Comparison of ENCODE assay signal across 27 cellular contexts in the genomic region with DNA sequence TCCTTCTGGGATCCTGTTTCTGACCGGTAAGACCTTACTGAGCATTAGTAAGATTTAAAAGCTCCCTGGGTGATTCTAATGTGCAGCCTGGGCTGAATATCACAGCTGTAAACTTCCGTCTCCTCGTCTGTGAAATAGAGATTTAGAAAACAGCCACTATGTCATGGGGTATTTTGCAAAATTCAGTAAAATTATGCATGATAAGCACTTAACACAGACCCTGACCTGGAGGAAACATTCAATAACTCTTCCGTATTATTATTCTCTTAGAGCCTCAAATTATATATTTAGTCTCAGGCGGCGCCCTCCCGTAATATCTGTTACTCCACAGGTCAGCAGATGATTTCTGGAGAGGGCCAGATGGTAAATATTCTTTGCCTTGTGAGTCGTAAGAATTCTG. TPM values are rescaled to one million over a fixed set of nuclear protein-coding genes. Genes with fewer than 3 reads are reported as not detected.
DNase-seq lines count a peak whose midpoint lies in the region; ATAC-seq, FAIRE-seq and TF ChIP-seq lines count a peak whose summit lies in the region.
"Had no signal": no experiment of that assay in that cellular context is flagged by ENCODE, and none has a peak within 500 bp of the region (broad histone marks: within the 10 kb centered on the region; RNA-seq: fewer than 3 reads in every experiment).

No MANE protein-coding gene starts in this region.

- peaks cover 26% of the 10 kb centered on the region for H3K4me1 Mint-ChIP-seq in nephron
- H3K4me1 Mint-ChIP-seq in activated CD8-positive, alpha-beta memory T cell treated with anti-CD3 and anti-CD28 coated beads, Interleukin-2, amount 10 ng/mL, durations not matched to agents 7 days and 5 days = no peaks in the 10 kb centered on the region
- H3K4me1 Mint-ChIP-seq: IgD-negative memory B cell had no signal

- H3K79me2 ChIP-seq in HepG2 (ENCODE audit: insufficient read depth, low read length) (no peaks in the 10 kb centered on the region), K562 (ENCODE audit: control insufficient read depth, insufficient read depth, low read length) (no peaks in the 10 kb centered on the region)

- over 99% methylated on average over 8 of the region's 8 CpGs for WGBS in HepG2 (ENCODE audit: low lambda C conversion rate)
- WGBS in right lobe of liver (ENCODE audit: insufficient coverage, low coverage, low lambda C conversion rate, missing lambda C conversion rate) = 89% methylated on average over 7 of the region's 8 CpGs
- 1% methylated on average over 8 of the region's 8 CpGs for WGBS in K562 (ENCODE audit: insufficient coverage, low coverage, missing lambda C conversion rate)
- 80% methylated on average over 8 of the region's 8 CpGs for WGBS in lower leg skin, 2 donors

- H3K9me3 ChIP-seq in HepG2 (ENCODE audit: low read length) (no peaks in the 10 kb centered on the region), right lobe of liver (no peaks in the 10 kb centered on the region), K562 (replicated peaks; ENCODE audit: control insufficient read depth, insufficient read depth, low read depth, low read length) (no peaks in the 10 kb centered on the region)
- H3K9me3 ChIP-seq: BLaER1 treated with 17β-estradiol and CSF1 and Interleukin-3, amounts not matched to agents 10 nM and 100 nM; SJSA1 had no signal

- peaks cover 7 to 29% of the 10 kb centered on the region in 2 experiments; a peak in 4 of 5 replicates for H3K36me3 ChIP-seq in HepG2 (replicated peaks in 1 of 2; ENCODE audit: control insufficient read depth in 1 of 2, insufficient read depth in 2 of 2, low read length in 2 of 2)
- H3K36me3 ChIP-seq in right lobe of liver = peaks cover 0 to 10% (median 0%) of the 10 kb centered on the region in 4 donors
- no peaks in the 10 kb centered on the region for H3K36me3 ChIP-seq in K562 (ENCODE audit: control insufficient read depth, insufficient read depth, low read length)

- no peak for TF ChIP-seq CTCF in HepG2 (CRISPR knock-in tag; IDR thresholded peaks at IDR 0.05)
- TF ChIP-seq CTCF in right lobe of liver (IDR thresholded peaks at IDR 0.05) = no peak
- no peak for TF ChIP-seq CTCF in K562 (IDR thresholded peaks at IDR 0.05 in 2 of 3, conservative IDR thresholded peaks at IDR 0.05 in 1 of 3; ENCODE audit: insufficient read depth in 2 of 3, low read depth in 1 of 3, low read length in 3 of 3)
- TF ChIP-seq CTCF in nephron (IDR thresholded peaks at IDR 0.05; ENCODE audit: unreplicated experiment in 3 of 3) = no peak
- TF ChIP-seq CTCF in lower leg skin (IDR thresholded peaks at IDR 0.05) = no peak

- H2AFZ ChIP-seq in HepG2 (ENCODE audit: low read length) (no peak overlapping the region), K562 (ENCODE audit: low read depth, low read length) (no peak overlapping the region)
- H2AFZ ChIP-seq: PC-9 had no signal

- no peak overlapping the region for H3K4me3 ChIP-seq in HepG2 (replicated peaks in 1 of 3; ENCODE audit: insufficient read depth in 1 of 3, low read depth in 2 of 3, low read length in 3 of 3)
- no peak overlapping the region for H3K4me3 ChIP-seq in right lobe of liver
- no peak overlapping the region for H3K4me3 ChIP-seq in K562
- no peak overlapping the region for H3K4me3 ChIP-seq in lower leg skin (ENCODE audit: low read depth, poor library complexity, severe bottlenecking)
- H3K4me3 ChIP-seq: BLaER1 treated with 17β-estradiol and CSF1 and Interleukin-3, amounts not matched to agents 10 nM and 100 nM; PC-9; SJSA1 had no signal

- BruUV-seq in HepG2 (replicated peaks; lab: Mats Ljungman, UMichigan) (no TSS peak), K562 (replicated peaks; lab: Mats Ljungman, UMichigan) (no TSS peak)

- no peak overlapping the region for H3K27ac ChIP-seq in HepG2 (ENCODE audit: extremely low read length, insufficient read depth, low read length)
- H3K27ac ChIP-seq in right lobe of liver = no peak overlapping the region
- H3K27ac ChIP-seq in K562 (ENCODE audit: extremely low read depth, low read depth, low read length) = no peak overlapping the region
- H3K27ac ChIP-seq: BLaER1 treated with 17β-estradiol and CSF1 and Interleukin-3, amounts not matched to agents 10 nM and 100 nM; PC-9; SJSA1 had no signal

- ATAC-seq in HepG2 (no peak), right lobe of liver (no peak), K562 (no peak)
- ATAC-seq in activated CD8-positive, alpha-beta memory T cell treated with anti-CD3 and anti-CD28 coated beads, Interleukin-2, amount 10 ng/mL, durations not matched to agents 7 days and 5 days = no peak

- no peak for DNase-seq in HepG2 (ENCODE audit: low spot score)
- no peak for DNase-seq in right lobe of liver
- DNase-seq in K562 (ENCODE audit: extremely low read depth in 1 of 4, low spot score in 3 of 4) = no peak
- no peak for DNase-seq in NOMO-1 treated with DMSO at 0.1 percent for 48 hours (lab: John Stamatoyannopoulos, UW; ENCODE audit: unreplicated experiment)
- no peak for DNase-seq in pons (ENCODE audit: low spot score)
- no peak for DNase-seq in lower leg skin (ENCODE audit: low spot score in 2 of 2)
- DNase-seq in activated CD8-positive, alpha-beta memory T cell treated with anti-CD3 and anti-CD28 coated beads, Interleukin-2, amount 10 ng/mL, durations not matched to agents 7 days and 5 days = no peak
- DNase-seq: AML-193; CD4-positive, alpha-beta T cell; HCEC 1CT; NCI-H1092; NCI-H1417 treated with DMSO at 0.1 percent for 48 hours; NCI-H1694 treated with DMSO at 0.1 percent for 48 hours; NCI-H2081; NCI-H446; NCI-H524 treated with DMSO at 0.1 percent for 48 hours; NCI-H82; NK-92 treated with Interleukin-12 subunit alpha and Interleukin-12 subunit beta, amount 100 ng/mL, for 24 hours; PC-9 had no signal

- H4K20me1 ChIP-seq in HepG2 (ENCODE audit: insufficient read depth, low read length) (no peaks in the 10 kb centered on the region), K562 (replicated peaks; ENCODE audit: control insufficient read depth, insufficient read depth, low read length) (no peaks in the 10 kb centered on the region)
- H4K20me1 ChIP-seq: BLaER1 treated with 17β-estradiol and CSF1 and Interleukin-3, amounts not matched to agents 10 nM and 100 nM had no signal

- POLR2A ChIA-PET in HepG2 (lab: Yijun Ruan, JAX) = no interaction called here
- POLR2A ChIA-PET in K562 (lab: Yijun Ruan, JAX) = no interaction called here

- intact Hi-C loops in HepG2 (cut with micrococcal nuclease; ENCODE audit: unreplicated experiment) (no loop called here), right lobe of liver (cut with DNase I) (no loop called here), K562 (cut with micrococcal nuclease) (no loop called here), lower leg skin (cut with DNase I; ENCODE audit: low total_unique reads) (no loop called here)

- H3K4me3 Mint-ChIP-seq in nephron = no peak overlapping the region
- H3K4me3 Mint-ChIP-seq in activated CD8-positive, alpha-beta memory T cell treated with anti-CD3 and anti-CD28 coated beads, Interleukin-2, amount 10 ng/mL, durations not matched to agents 7 days and 5 days = no peak overlapping the region
- H3K4me3 Mint-ChIP-seq: CD4-positive, alpha-beta T cell; IgD-negative memory B cell had no signal

- H3K9ac ChIP-seq in HepG2 (ENCODE audit: insufficient read depth, low read depth, low read length) (no peak overlapping the region), K562 (ENCODE audit: insufficient read depth in 1 of 2, low read depth in 2 of 2, low read length in 2 of 2) (no peak overlapping the region)
- H3K9ac ChIP-seq: BLaER1 treated with 17β-estradiol and CSF1 and Interleukin-3, amounts not matched to agents 10 nM and 100 nM had no signal

- H3K4me1 ChIP-seq in HepG2 (ENCODE audit: insufficient read depth, low read length) (no peaks in the 10 kb centered on the region), right lobe of liver (no peaks in the 10 kb centered on the region), K562 (replicated peaks in 1 of 2; ENCODE audit: control insufficient read depth in 2 of 2, insufficient read depth in 2 of 2, low read length in 2 of 2) (no peaks in the 10 kb centered on the region; a peak in 1 of 5 replicates)
- H3K4me1 ChIP-seq: BLaER1 treated with 17β-estradiol and CSF1 and Interleukin-3, amounts not matched to agents 10 nM and 100 nM; SJSA1 had no signal

- no peak for TF ChIP-seq RAD21 in HepG2 (CRISPR knock-in tag; IDR thresholded peaks at IDR 0.05)
- no peak for TF ChIP-seq RAD21 in K562 (CRISPR knock-in tag; conservative IDR thresholded peaks at IDR 0.05 in 1 of 2, IDR thresholded peaks at IDR 0.05 in 1 of 2)

- in situ Hi-C loops in HepG2 (cut with HindIII; ENCODE audit: extremely low pct_ligation_motif_present, low pct_unique_long_range_greater_than_20kb) (no loop called here), K562 (cut with MboI) (no loop called here)

- CTCF ChIA-PET in HepG2 (lab: Yijun Ruan, JAX; ENCODE audit: low intra/inter-chr PET ratio, low total read pairs) = no interaction called here
- CTCF ChIA-PET in K562 (lab: Yijun Ruan, JAX; ENCODE audit: low intra/inter-chr PET ratio) = no interaction called here
- CTCF ChIA-PET in activated CD8-positive, alpha-beta memory T cell treated with anti-CD3 and anti-CD28 coated beads, Interleukin-2, amount 10 ng/mL, durations not matched to agents 7 days and 5 days (lab: Charles Lee) = no interaction called here

- H3K4me2 ChIP-seq in HepG2 (ENCODE audit: low read depth, low read length) (no peak overlapping the region), K562 (ENCODE audit: insufficient read depth, low read length) (no peak overlapping the region)
- H3K4me2 ChIP-seq: BLaER1 treated with 17β-estradiol and CSF1 and Interleukin-3, amounts not matched to agents 10 nM and 100 nM; PC-9 had no signal

- TF ChIP-seq POLR2A in HepG2 (IDR thresholded peaks at IDR 0.05; ENCODE audit: insufficient read depth in 1 of 2, low read depth in 2 of 2, low read length in 2 of 2) (no peak), right lobe of liver (IDR thresholded peaks at IDR 0.05) (no peak), K562 (conservative IDR thresholded peaks at IDR 0.05) (no peak), lower leg skin (IDR thresholded peaks at IDR 0.05) (no peak)

- no peak for TF ChIP-seq EP300 in HepG2 (IDR thresholded peaks at IDR 0.05; ENCODE audit: low read depth in 2 of 2, low read length in 2 of 2)
- no peak for TF ChIP-seq EP300 in HepG2 (CRISPR knock-in tag; IDR thresholded peaks at IDR 0.05; ENCODE audit: borderline replicate concordance)
- TF ChIP-seq EP300 in K562 (IDR thresholded peaks at IDR 0.05; ENCODE audit: low read length) = no peak

- FAIRE-seq in HepG2 (lab: Jason Lieb, UNC) = no peak
- no peak for FAIRE-seq in K562 (lab: Jason Lieb, UNC)
- FAIRE-seq: A204.1, D721Med, G401.6, H1 had no signal

- no peaks in the 10 kb centered on the region for H3K9me1 ChIP-seq in K562 (ENCODE audit: control insufficient read depth, insufficient read depth, low read length)

- no peaks in the 10 kb centered on the region for H3K27me3 Mint-ChIP-seq in nephron (ENCODE audit: low read depth)
- H3K27me3 Mint-ChIP-seq in activated CD8-positive, alpha-beta memory T cell treated with anti-CD3 and anti-CD28 coated beads, Interleukin-2, amount 10 ng/mL, durations not matched to agents 7 days and 5 days = peaks cover 12% of the 10 kb centered on the region
- H3K27me3 Mint-ChIP-seq: CD4-positive, alpha-beta T cell had no signal

- H3K36me3 Mint-ChIP-seq in nephron (ENCODE audit: low read depth) = peaks cover 5% of the 10 kb centered on the region
- H3K36me3 Mint-ChIP-seq in activated CD8-positive, alpha-beta memory T cell treated with anti-CD3 and anti-CD28 coated beads, Interleukin-2, amount 10 ng/mL, durations not matched to agents 7 days and 5 days = no peaks in the 10 kb centered on the region

- H3K27ac Mint-ChIP-seq in nephron = peak overlapping the region; percentile 75 to 85 (median 84)
- H3K27ac Mint-ChIP-seq in activated CD8-positive, alpha-beta memory T cell treated with anti-CD3 and anti-CD28 coated beads, Interleukin-2, amount 10 ng/mL, durations not matched to agents 7 days and 5 days = no peak overlapping the region
- H3K27ac Mint-ChIP-seq: CD4-positive, alpha-beta T cell had no signal

- no peaks in the 10 kb centered on the region for H3K9me3 Mint-ChIP-seq in nephron
- no peaks in the 10 kb centered on the region for H3K9me3 Mint-ChIP-seq in activated CD8-positive, alpha-beta memory T cell treated with anti-CD3 and anti-CD28 coated beads, Interleukin-2, amount 10 ng/mL, durations not matched to agents 7 days and 5 days (ENCODE audit: low read depth)
- H3K9me3 Mint-ChIP-seq: CD4-positive, alpha-beta T cell; IgD-negative memory B cell had no signal

- H3K27me3 ChIP-seq in HepG2 (ENCODE audit: control insufficient read depth in 1 of 2, insufficient read depth in 2 of 2, low read length in 2 of 2) = no peaks in the 10 kb centered on the region; a peak in 1 of 5 replicates
- no peaks in the 10 kb centered on the region for H3K27me3 ChIP-seq in right lobe of liver
- peaks cover 12 to 27% of the 10 kb centered on the region in 2 experiments for H3K27me3 ChIP-seq in K562 (ENCODE audit: control insufficient read depth in 2 of 2, insufficient read depth in 2 of 2, low read length in 2 of 2)
- H3K27me3 ChIP-seq: BLaER1 treated with 17β-estradiol and CSF1 and Interleukin-3, amounts not matched to agents 10 nM and 100 nM; SJSA1 had no signal

RNA-seq across cellular contexts. Expression of a gene that starts 39.3 kb away (rescaled TPM):
- total RNA-seq in HepG2 (2016; rRNA removed; fragmentation: Illumina TruSeq; extraction: Trizol) = 170 and 234 TPM in 2 replicates
- 347 and 378 TPM in 2 replicates for total RNA-seq in HepG2 (2016; cell fraction: cytosol; rRNA removed; fragmentation: Illumina TruSeq; extraction: Trizol; ENCODE audit: low read depth)
- total RNA-seq in HepG2 (2016; cell fraction: insoluble cytoplasmic fraction; rRNA removed; fragmentation: Illumina TruSeq; extraction: Trizol) = 169 and 246 TPM in 2 replicates
- total RNA-seq in HepG2 (2016; cell fraction: membrane; rRNA removed; fragmentation: Illumina TruSeq; extraction: Trizol) = 105 and 124 TPM in 2 replicates
- 78.0 and 91.8 TPM in 2 replicates for total RNA-seq in HepG2 (2016; cell fraction: nucleus; rRNA removed; fragmentation: Illumina TruSeq; extraction: Trizol)
- polyA plus RNA-seq in HepG2 (2011; rRNA removed) = 36.2 and 54.6 TPM in 2 replicates
- 17.7 and 23.7 TPM in 2 replicates for polyA plus RNA-seq in HepG2 (2011; cell fraction: cytosol; rRNA removed)
- 36.1 and 43.2 TPM in 2 replicates for polyA plus RNA-seq in HepG2 (2011; cell fraction: nucleus; rRNA removed)
- polyA plus RNA-seq in HepG2 (2012) = 54.2 and 68.7 TPM in 2 replicates
- polyA plus RNA-seq in HepG2 (2016; cell fraction: cytosol; fragmentation: Illumina TruSeq; extraction: Trizol; ENCODE audit: low read depth) = 10.9 and 12.8 TPM in 2 replicates
- 148 and 154 TPM in 2 replicates for polyA plus RNA-seq in HepG2 (2016; cell fraction: insoluble cytoplasmic fraction; fragmentation: Illumina TruSeq; extraction: Trizol; ENCODE audit: low read depth)
- polyA plus RNA-seq in HepG2 (2016; cell fraction: membrane; fragmentation: Illumina TruSeq; extraction: Trizol; ENCODE audit: low read depth) = 18.4 and 20.4 TPM in 2 replicates
- 93.6 and 93.7 TPM in 2 replicates for polyA plus RNA-seq in HepG2 (2016; cell fraction: nucleus; fragmentation: Illumina TruSeq; extraction: Trizol; ENCODE audit: insufficient read depth, low read depth)
- polyA minus RNA-seq in HepG2 (2011; rRNA and poly(A)+ RNA removed; ENCODE audit: low replicate concordance) = 9.9 and 30.3 TPM in 2 replicates
- 33.1 and 33.8 TPM in 2 replicates for polyA minus RNA-seq in HepG2 (2011; cell fraction: cytosol; rRNA and poly(A)+ RNA removed)
- polyA minus RNA-seq in HepG2 (2011; cell fraction: nucleus; rRNA and poly(A)+ RNA removed) = 68.4 and 69.3 TPM in 2 replicates
- 10 to 100 TPM; 25.7 to 41.1 (median 38.9) TPM for total RNA-seq in right lobe of liver
- total RNA-seq in K562 (2011; cell fraction: chromatin; rRNA removed; ENCODE audit: low replicate concordance) = 68.3 and 208 TPM in 2 replicates
- 29.7 and 35.0 TPM in 2 replicates for total RNA-seq in K562 (2011; cell fraction: nucleolus; rRNA removed)
- total RNA-seq in K562 (2011; cell fraction: nucleoplasm; rRNA removed) = 66.5 and 86.3 TPM in 2 replicates
- 97.0 and 109 TPM in 2 replicates for total RNA-seq in K562 (2014; rRNA removed)
- total RNA-seq in K562 (2014; rRNA removed; fragmentation: Illumina TruSeq; extraction: Trizol) = 179 and 201 TPM in 2 replicates
- total RNA-seq in K562 (2015; rRNA removed; fragmentation: Illumina TruSeq; extraction: Trizol) = 135 and 151 TPM in 2 replicates
- total RNA-seq in K562 (2021) = 115 and 123 TPM in 2 replicates
- polyA plus RNA-seq in K562 (2011; rRNA removed) = 113 and 155 TPM in 2 replicates
- polyA plus RNA-seq in K562 (2011; cell fraction: cytosol; rRNA removed) = 21.5 and 50.4 TPM in 2 replicates
- polyA plus RNA-seq in K562 (2011; cell fraction: nucleus; rRNA removed) = 34.0 and 58.0 TPM in 2 replicates
- 64.3 and 125 TPM in 2 replicates for polyA plus RNA-seq in K562 (2012)
- polyA plus RNA-seq in K562 (2014; fragmentation: Illumina TruSeq; extraction: Trizol) = 128 and 134 TPM in 2 replicates
- 100 to 1,000 TPM; 139 to 196 TPM for polyA plus RNA-seq in K562 (2014; fragmentation: Nextera tagmentation; extraction: Ambion mirVana)
- polyA plus RNA-seq in K562 (2014; rRNA removed) = 106 and 115 TPM in 2 replicates
- 163 and 169 TPM in 2 replicates for polyA minus RNA-seq in K562 (2011; rRNA and poly(A)+ RNA removed)
- polyA minus RNA-seq in K562 (2011; cell fraction: cytosol; rRNA and poly(A)+ RNA removed) = 38.4 and 62.4 TPM in 2 replicates
- 23.7 and 40.7 TPM in 2 replicates for polyA minus RNA-seq in K562 (2011; cell fraction: nucleus; rRNA and poly(A)+ RNA removed)
- 10 to 100 TPM; 52.2 to 92.2 (median 68.3) TPM for total RNA-seq in lower leg skin
- 10 to 100 TPM; 64.4 to 81.5 TPM for total RNA-seq in activated CD8-positive, alpha-beta memory T cell treated with anti-CD3 and anti-CD28 coated beads, Interleukin-2, amount 10 ng/mL, durations not matched to agents 7 days and 5 days
